ENCODE assay signal across 8 cellular contexts in the genomic region with DNA sequence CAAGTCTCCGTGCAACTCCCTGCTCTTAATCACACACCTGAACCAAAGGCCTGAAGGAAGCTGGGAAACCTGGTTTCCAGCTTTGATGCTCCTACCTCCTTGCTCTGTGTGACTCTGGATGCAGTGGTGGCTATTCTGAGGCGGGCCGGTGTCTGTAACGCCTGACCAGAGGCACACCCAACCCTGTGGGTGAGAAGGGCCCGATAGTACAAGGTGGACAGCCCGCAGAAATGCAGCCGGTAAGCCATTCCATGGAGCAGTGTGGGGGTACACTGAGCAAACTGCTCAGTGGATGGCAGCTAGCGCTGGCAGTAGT. TPM values are rescaled to one million over a fixed set of nuclear protein-coding genes. Genes with fewer than 3 reads are reported as not detected.
A peak's percentile ranks its signal among the peaks of the same experiment; 100 is the strongest.
DNase-seq lines count a peak whose midpoint lies in the region; ATAC-seq, FAIRE-seq and TF ChIP-seq lines count a peak whose summit lies in the region.

No MANE protein-coding gene starts in this region.

- TF ChIP-seq CTCF in astrocyte (IDR thresholded peaks at IDR 0.05; ENCODE audit: insufficient read depth, low read depth, low read length), result no peak

- no peaks in the 10 kb centered on the region for H3K9me3 ChIP-seq in astrocyte (ENCODE audit: insufficient read depth, low read depth, low read length)
- no peaks in the 10 kb centered on the region for H3K9me3 ChIP-seq in thymus (ENCODE audit: control insufficient read depth)

- no peak for ATAC-seq in activated CD8-positive, alpha-beta memory T cell treated with anti-CD3 and anti-CD28 coated beads, Interleukin-2, amount 10 ng/mL, durations not matched to agents 7 days and 5 days
- ATAC-seq in memory B cell (ENCODE audit: low read depth), result no peak

- H3K4me3 ChIP-seq in astrocyte (ENCODE audit: insufficient read depth, low read depth, low read length) (no peak overlapping the region), thymus (ENCODE audit: low read length) (peak overlapping the region; percentile 12)

- 97% methylated on average over 8 of the region's 8 CpGs for WGBS in thymus

- no peaks in the 10 kb centered on the region for H3K27me3 ChIP-seq in astrocyte (ENCODE audit: insufficient read depth, low read length)
- H3K27me3 ChIP-seq in thymus (ENCODE audit: control insufficient read depth, insufficient read depth), result no peaks in the 10 kb centered on the region

- CTCF ChIA-PET in activated CD8-positive, alpha-beta memory T cell treated with anti-CD3 and anti-CD28 coated beads, Interleukin-2, amount 10 ng/mL, durations not matched to agents 7 days and 5 days (lab: Charles Lee), result interaction anchor here (0.8 to 7.8 kb wide), 15 partner anchors 12 to 177 kb away, joined by 3 to 126 read pairs (median 6); partner anchors contain the start of gene IFI6

- H3K36me3 ChIP-seq in astrocyte (ENCODE audit: insufficient read depth, low read length) (no peaks in the 10 kb centered on the region), thymus (ENCODE audit: control insufficient read depth, insufficient read depth) (no peaks in the 10 kb centered on the region)

- H3K27ac ChIP-seq in astrocyte (ENCODE audit: low read depth, low read length) (no peak overlapping the region), thymus (ENCODE audit: low read depth) (no peak overlapping the region)

- H4K20me1 ChIP-seq in astrocyte (ENCODE audit: insufficient read depth, low read length), result peaks cover 95% of the 10 kb centered on the region

- H3K4me3 Mint-ChIP-seq in activated CD8-positive, alpha-beta memory T cell treated with anti-CD3 and anti-CD28 coated beads, Interleukin-2, amount 10 ng/mL, durations not matched to agents 7 days and 5 days, result peak overlapping the region; percentile 45
- H3K4me3 Mint-ChIP-seq in astrocyte (ENCODE audit: unreplicated experiment) (peak overlapping the region; percentile 68), memory B cell (peak overlapping the region; percentile 79)

- H3K36me3 Mint-ChIP-seq in activated CD8-positive, alpha-beta memory T cell treated with anti-CD3 and anti-CD28 coated beads, Interleukin-2, amount 10 ng/mL, durations not matched to agents 7 days and 5 days, result no peaks in the 10 kb centered on the region
- H3K36me3 Mint-ChIP-seq in astrocyte (ENCODE audit: low read depth, unreplicated experiment), result peaks cover 8% of the 10 kb centered on the region
- H3K36me3 Mint-ChIP-seq in memory B cell, result peaks cover 2% of the 10 kb centered on the region

- H3K9me3 Mint-ChIP-seq in activated CD8-positive, alpha-beta memory T cell treated with anti-CD3 and anti-CD28 coated beads, Interleukin-2, amount 10 ng/mL, durations not matched to agents 7 days and 5 days (ENCODE audit: low read depth), result no peaks in the 10 kb centered on the region
- H3K9me3 Mint-ChIP-seq in astrocyte (ENCODE audit: unreplicated experiment) (no peaks in the 10 kb centered on the region), memory B cell (no peaks in the 10 kb centered on the region)

- H3K4me1 Mint-ChIP-seq in activated CD8-positive, alpha-beta memory T cell treated with anti-CD3 and anti-CD28 coated beads, Interleukin-2, amount 10 ng/mL, durations not matched to agents 7 days and 5 days, result peaks cover 15% of the 10 kb centered on the region
- H3K4me1 Mint-ChIP-seq in astrocyte (ENCODE audit: low read depth, unreplicated experiment) (peaks cover 83% of the 10 kb centered on the region), memory B cell (peaks cover 35% of the 10 kb centered on the region)

- H3K27me3 Mint-ChIP-seq in activated CD8-positive, alpha-beta memory T cell treated with anti-CD3 and anti-CD28 coated beads, Interleukin-2, amount 10 ng/mL, durations not matched to agents 7 days and 5 days, result no peaks in the 10 kb centered on the region
- H3K27me3 Mint-ChIP-seq in astrocyte (ENCODE audit: low read depth, unreplicated experiment) (no peaks in the 10 kb centered on the region), memory B cell (no peaks in the 10 kb centered on the region)

- no peak overlapping the region for H2AFZ ChIP-seq in astrocyte (ENCODE audit: low read depth, low read length)

- DNase-seq in activated CD8-positive, alpha-beta memory T cell treated with anti-CD3 and anti-CD28 coated beads, Interleukin-2, amount 10 ng/mL, durations not matched to agents 7 days and 5 days, result no peak
- no peak for DNase-seq in activated CD8-positive, alpha-beta memory T cell treated with anti-CD3 and anti-CD28 coated beads for 24 hours
- DNase-seq in astrocyte (ENCODE audit: low read depth) (no peak), memory B cell (ENCODE audit: low spot score in 2 of 2) (no peak), OCI-M2 (lab: John Stamatoyannopoulos, UW; ENCODE audit: unreplicated experiment) (no peak), GM19239 (ENCODE audit: insufficient read length, low spot score) (no peak), NCI-H1417 treated with DMSO at 0.1 percent for 48 hours (lab: John Stamatoyannopoulos, UW) (no peak)

- FAIRE-seq in astrocyte (lab: Jason Lieb, UNC) (no peak), GM19239 (lab: Jason Lieb, UNC) (no peak)

- H3K9ac ChIP-seq in astrocyte (ENCODE audit: low read length), result no peak overlapping the region

- peak overlapping the region; percentile 68 for H3K4me2 ChIP-seq in astrocyte (ENCODE audit: low read length)

- peak overlapping the region; percentile 45 for H3K27ac Mint-ChIP-seq in activated CD8-positive, alpha-beta memory T cell treated with anti-CD3 and anti-CD28 coated beads, Interleukin-2, amount 10 ng/mL, durations not matched to agents 7 days and 5 days
- H3K27ac Mint-ChIP-seq in astrocyte (ENCODE audit: unreplicated experiment) (peak overlapping the region; percentile 66), memory B cell (peak overlapping the region; percentile 86)

- peaks cover 72% of the 10 kb centered on the region for H3K79me2 ChIP-seq in astrocyte (ENCODE audit: insufficient read depth, low read length)

- H3K4me1 ChIP-seq in astrocyte (ENCODE audit: insufficient read depth, low read length), result peaks cover 48% of the 10 kb centered on the region
- peaks cover 21% of the 10 kb centered on the region for H3K4me1 ChIP-seq in thymus (ENCODE audit: control insufficient read depth, insufficient read depth, low read length)

RNA-seq across cellular contexts. Expression of gene AHDC1, which starts 36.1 kb away (rescaled TPM):
- 10 to 100 TPM; 15.8 to 18.5 TPM for total RNA-seq in activated CD8-positive, alpha-beta memory T cell treated with anti-CD3 and anti-CD28 coated beads, Interleukin-2, amount 10 ng/mL, durations not matched to agents 7 days and 5 days
- total RNA-seq in astrocyte, result 74.0 and 75.7 TPM in 2 replicates
- 22.6 TPM for polyA plus RNA-seq in thymus
